Comparison of ENCODE assay signal across 11 cellular contexts in genomic region chr19:44180968-44181367, GRCh38.
"Had no signal": no experiment of that assay in that cellular context is flagged by ENCODE, and none has a peak within 500 bp of the region (broad histone marks: within the 10 kb centered on the region; RNA-seq: fewer than 3 reads in every experiment).

No MANE protein-coding gene starts in this region.

- H3K4me2 ChIP-seq: GM23338 had no signal

- DNase-seq: GM23248, GOT3, H7, H9, HCEC 1CT, HFFc6 had no signal

- H3K4me3 ChIP-seq: GM23248, GM23338, HAP-1 had no signal

- ATAC-seq: GM23338, HCT116 had no signal

- H3K27ac ChIP-seq: GM23248 had no signal

- H2AFZ ChIP-seq: GM23248, GM23338 had no signal

- H3K9me3 ChIP-seq: HAP-1 had no signal

- FAIRE-seq: H1, H54 had no signal

- H3K4me1 ChIP-seq: HAP-1 had no signal

- H3K9ac ChIP-seq: GM23248 had no signal
